12 cellular contexts compared by ENCODE assay signal in genomic region chr2:232333361-232334135, GRCh38. TPM values are rescaled to one million over a fixed set of nuclear protein-coding genes. Genes with fewer than 3 reads are reported as not detected.
DNase-seq lines count a peak whose midpoint lies in the region; ATAC-seq, FAIRE-seq and TF ChIP-seq lines count a peak whose summit lies in the region.
"Had no signal": no experiment of that assay in that cellular context is flagged by ENCODE, and none has a peak within 500 bp of the region (broad histone marks: within the 10 kb centered on the region; RNA-seq: fewer than 3 reads in every experiment).

No MANE protein-coding gene starts in this region.

- no peak for FAIRE-seq in kidney (lab: Jason Lieb, UNC)

- H3K27ac Mint-ChIP-seq in WTC11: no peak overlapping the region

- CTCF ChIA-PET in AG04449 (lab: Yijun Ruan, JAX) (interaction anchor here (0.9 to 4.6 kb wide), 15 partner anchors 8 to 434 kb away, joined by 3 to 46 read pairs (median 5); partner anchors contain the start of gene PRSS56), WTC11 (lab: Charles Lee) (interaction anchor here (1.2 to 5.0 kb wide), 8 partner anchors 8 to 433 kb away, joined by 3 to 41 read pairs (median 10); no protein-coding TSS in a partner anchor)

- H3K4me1 Mint-ChIP-seq in WTC11: no peaks in the 10 kb centered on the region; the same call in 1 of the 2 replicates

- POLR2A ChIA-PET in AG04449 (lab: Yijun Ruan, JAX) (no interaction called here), WTC11 (lab: Charles Lee) (no interaction called here)

- H3K36me3 Mint-ChIP-seq in WTC11: no peaks in the 10 kb centered on the region

- DNase-seq in AG04449 (ENCODE audit: low read depth, low spot score) (no peak), WTC11 (ENCODE audit: low spot score) (peak; percentile 67), kidney (peak; percentile 60), HK-2 (ENCODE audit: unreplicated experiment) (no peak), cerebellar cortex (ENCODE audit: low spot score) (no peak), Ammon's horn (ENCODE audit: low spot score) (no peak)

- no peaks in the 10 kb centered on the region for H3K36me3 ChIP-seq in kidney (ENCODE audit: control insufficient read depth in 1 of 2, insufficient read depth in 2 of 2, low read length in 2 of 2)
- H3K36me3 ChIP-seq: gastrocnemius medialis, thyroid gland had no signal

- no peak overlapping the region for H3K27ac ChIP-seq in kidney (ENCODE audit: low read depth in 2 of 2, low read length in 2 of 2)
- H3K27ac ChIP-seq: gastrocnemius medialis, thyroid gland had no signal

- no peaks in the 10 kb centered on the region for H3K27me3 Mint-ChIP-seq in WTC11 (ENCODE audit: low read depth)

- intact Hi-C loops in kidney (cut with DNase I): no loop called here

- no peak overlapping the region for H3K9ac ChIP-seq in kidney (ENCODE audit: low read length in 2 of 2)

- H3K4me3 Mint-ChIP-seq in WTC11: no peak overlapping the region

- ATAC-seq in WTC11 (peak; percentile 10), HG02678 (IDR thresholded peaks at IDR 0.05; ENCODE audit: unreplicated experiment) (no peak)
- ATAC-seq: gastrocnemius medialis had no signal

- H3K9me3 ChIP-seq in kidney (ENCODE audit: control insufficient read depth in 1 of 2, low read length in 2 of 2): no peaks in the 10 kb centered on the region
- H3K9me3 ChIP-seq: gastrocnemius medialis, thyroid gland had no signal

- H3K4me3 ChIP-seq in AG04449 (ENCODE audit: low read depth, low read length): no peak overlapping the region
- H3K4me3 ChIP-seq in kidney (ENCODE audit: low read length in 2 of 2): no peak overlapping the region
- H3K4me3 ChIP-seq: gastrocnemius medialis, thyroid gland had no signal

- H3K9me3 Mint-ChIP-seq in WTC11: no peaks in the 10 kb centered on the region

- no peaks in the 10 kb centered on the region for H3K4me1 ChIP-seq in kidney (ENCODE audit: control insufficient read depth in 1 of 2, insufficient read depth in 1 of 2, low read depth in 1 of 2, low read length in 2 of 2)
- H3K4me1 ChIP-seq: gastrocnemius medialis, thyroid gland had no signal

- TF ChIP-seq CTCF in AG04449 (IDR thresholded peaks at IDR 0.05; ENCODE audit: insufficient read depth, low read length, missing control alignments) (peak; percentile 67), GM12872 (IDR thresholded peaks at IDR 0.05; ENCODE audit: insufficient read depth, low read depth, low read length) (peak; percentile 69), WTC11 (IDR thresholded peaks at IDR 0.05) (peak; percentile 34), kidney (IDR thresholded peaks at IDR 0.05; ENCODE audit: borderline replicate concordance, extremely low read depth, insufficient read depth) (no peak)

TF ChIP-seq in WTC11, 78 proteins besides CTCF, POLR2A, EP300 and RAD21:
- peak; percentile 90 for TF ChIP-seq ZNF423 (CRISPR knock-in tag; IDR thresholded peaks at IDR 0.05)
- TF ChIP-seq, protein P1, sequence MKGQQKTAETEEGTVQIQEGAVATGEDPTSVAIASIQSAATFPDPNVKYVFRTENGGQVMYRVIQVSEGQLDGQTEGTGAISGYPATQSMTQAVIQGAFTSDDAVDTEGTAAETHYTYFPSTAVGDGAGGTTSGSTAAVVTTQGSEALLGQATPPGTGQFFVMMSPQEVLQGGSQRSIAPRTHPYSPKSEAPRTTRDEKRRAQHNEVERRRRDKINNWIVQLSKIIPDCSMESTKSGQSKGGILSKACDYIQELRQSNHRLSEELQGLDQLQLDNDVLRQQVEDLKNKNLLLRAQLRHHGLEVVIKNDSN (CRISPR knock-in tag; IDR thresholded peaks at IDR 0.05): no peak

RNA-seq across cellular contexts. Expression of gene ALPP, which starts 45.0 kb away (rescaled TPM):
- total RNA-seq in WTC11 (2021) (0.14 to 0.20 TPM (median 0.14 TPM) in 3 replicates), kidney (not detected)
- polyA plus RNA-seq in kidney (ENCODE audit: insufficient read depth, low read depth, low replicate concordance): not detected
- total RNA-seq: gastrocnemius medialis, NCI-H460, renal cortical epithelial cell, thyroid gland had no signal

Comparison
In these comparisons a context has a peak if more than half of its experiments do, and no peak if none do; other contexts are left out.
1. DNase-seq: peak in WTC11 (single experiment) and kidney (single experiment); none in AG04449 (single experiment), HK-2 (single experiment), cerebellar cortex (single experiment) and Ammon's horn (single experiment).